ENCODE assay signal across 8 cellular contexts in the genomic region with DNA sequence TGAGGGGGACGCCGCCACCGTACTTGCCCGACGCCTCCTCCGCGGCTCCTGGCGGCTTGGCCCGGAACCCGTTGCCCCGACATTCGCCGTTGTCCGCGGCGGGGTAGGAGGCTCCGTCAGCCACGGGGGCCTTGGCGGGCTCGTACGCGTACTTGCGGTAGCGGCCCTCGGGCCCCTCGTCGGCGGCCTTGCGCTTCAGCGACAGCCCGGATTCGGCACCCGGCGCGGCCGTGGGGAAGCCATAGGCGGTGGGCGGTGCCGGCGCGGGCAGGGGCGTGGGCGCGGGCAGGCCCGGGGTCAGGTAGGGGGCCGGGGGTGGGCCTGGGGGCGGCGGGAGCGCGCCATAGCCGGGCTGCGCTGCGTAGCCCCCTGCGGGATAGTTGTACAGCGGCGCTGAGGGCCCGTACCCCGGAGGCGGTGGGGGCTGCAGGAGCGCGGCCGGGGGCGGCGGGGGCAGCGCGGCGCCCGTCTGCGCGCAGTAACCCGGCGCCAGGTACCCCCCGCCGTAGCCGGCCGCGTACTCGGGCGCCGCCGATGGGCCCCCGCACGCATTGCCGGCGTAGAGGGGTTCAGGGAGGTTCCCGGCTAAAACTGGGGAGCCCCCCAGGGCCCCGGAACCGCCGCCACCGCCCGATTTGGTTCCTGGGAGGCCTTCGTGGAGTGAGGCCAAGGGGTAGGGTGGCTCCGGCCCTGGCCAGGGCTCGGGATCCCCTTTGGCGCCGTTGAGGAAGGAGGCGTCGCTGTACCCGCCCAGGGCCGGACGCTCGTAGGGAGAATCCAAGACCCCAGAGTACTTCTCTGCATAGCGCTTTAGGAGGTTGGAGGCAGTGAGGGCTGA. TPM values are rescaled to one million over a fixed set of nuclear protein-coding genes. Genes with fewer than 3 reads are reported as not detected.
DNase-seq lines count a peak whose midpoint lies in the region; ATAC-seq and TF ChIP-seq lines count a peak whose summit lies in the region.

No MANE protein-coding gene starts in this region.

- no peaks in the 10 kb centered on the region for H3K27me3 ChIP-seq in body of pancreas
- H3K27me3 ChIP-seq in upper lobe of right lung = peaks cover 3% of the 10 kb centered on the region

- DNase-seq in activated naive CD4-positive, alpha-beta T cell treated with anti-CD3 and anti-CD28 coated beads for 36 hours = peak; percentile 27
- DNase-seq in activated naive CD4-positive, alpha-beta T cell treated with Interleukin-2 at 50 U/mL for 16 hours = no peak
- peak in 1 of 4 donors; percentile 15 for DNase-seq in body of pancreas
- no peak for DNase-seq in mesothelial cell of epicardium (ENCODE audit: low spot score in 2 of 2, unreplicated experiment in 2 of 2)
- DNase-seq in upper lobe of right lung = no peak
- no peak for DNase-seq in CD1c-positive myeloid dendritic cell (ENCODE audit: extremely low spot score)
- no peak for DNase-seq in Ammon's horn (ENCODE audit: low spot score)

- ATAC-seq in body of pancreas (no peak), upper lobe of right lung (peak; percentile 17), HG02678 (IDR thresholded peaks at IDR 0.05; ENCODE audit: unreplicated experiment) (no peak)

- TF ChIP-seq CTCF in body of pancreas (IDR thresholded peaks at IDR 0.05) (no peak), mesothelial cell of epicardium (IDR thresholded peaks at IDR 0.05; ENCODE audit: unreplicated experiment) (no peak), upper lobe of right lung (IDR thresholded peaks at IDR 0.05) (no peak)

- peak overlapping the region; percentile 58 for H3K4me3 Mint-ChIP-seq in activated naive CD4-positive, alpha-beta T cell treated with anti-CD3 and anti-CD28 coated beads for 36 hours
- H3K4me3 Mint-ChIP-seq in mesothelial cell of epicardium = peak overlapping the region; percentile 65

- H3K9me3 ChIP-seq in body of pancreas (no peaks in the 10 kb centered on the region), upper lobe of right lung (no peaks in the 10 kb centered on the region)

- H3K36me3 ChIP-seq in body of pancreas (replicated peaks in 1 of 2; ENCODE audit: insufficient read depth in 1 of 2, low read depth in 2 of 2) = no peaks in the 10 kb centered on the region
- no peaks in the 10 kb centered on the region for H3K36me3 ChIP-seq in upper lobe of right lung

- H3K4me1 ChIP-seq in body of pancreas (peaks cover 24% of the 10 kb centered on the region), upper lobe of right lung (peaks cover 6% of the 10 kb centered on the region)

- H3K4me3 ChIP-seq in body of pancreas = peak overlapping the region in 1 of 2 donors; percentile 5
- peak overlapping the region; percentile 50 for H3K4me3 ChIP-seq in upper lobe of right lung

- H3K36me3 Mint-ChIP-seq in activated naive CD4-positive, alpha-beta T cell treated with anti-CD3 and anti-CD28 coated beads for 36 hours (ENCODE audit: low read depth) = no peaks in the 10 kb centered on the region
- no peaks in the 10 kb centered on the region for H3K36me3 Mint-ChIP-seq in mesothelial cell of epicardium

- H3K27ac Mint-ChIP-seq in activated naive CD4-positive, alpha-beta T cell treated with anti-CD3 and anti-CD28 coated beads for 36 hours = no peak overlapping the region
- H3K27ac Mint-ChIP-seq in mesothelial cell of epicardium = no peak overlapping the region

- peak overlapping the region; percentile 8 to 57 (median 38) for H3K27ac ChIP-seq in body of pancreas
- peak overlapping the region; percentile 78 for H3K27ac ChIP-seq in upper lobe of right lung

- no peaks in the 10 kb centered on the region for H3K9me3 Mint-ChIP-seq in activated naive CD4-positive, alpha-beta T cell treated with anti-CD3 and anti-CD28 coated beads for 36 hours
- H3K9me3 Mint-ChIP-seq in mesothelial cell of epicardium = no peaks in the 10 kb centered on the region

- 53 to 71% methylated on average over 32 to 60 of the region's 103 CpGs for WGBS in body of pancreas, 2 donors

- intact Hi-C loops in activated naive CD4-positive, alpha-beta T cell treated with anti-CD3 and anti-CD28 coated beads for 36 hours (cut with micrococcal nuclease) = loop anchor here (2.0 to 10.0 kb wide), 3 partner anchors 53 to 427 kb away; a partner anchor contains a TSS
- intact Hi-C loops in body of pancreas (cut with DNase I) (loop anchor here (10.0 kb wide), 1 partner anchor 397 kb away; a partner anchor contains a TSS), upper lobe of right lung (cut with DNase I) (no loop called here)

- TF ChIP-seq POLR2A in body of pancreas (IDR thresholded peaks at IDR 0.05) = no peak

- peaks cover 6% of the 10 kb centered on the region for H3K4me1 Mint-ChIP-seq in activated naive CD4-positive, alpha-beta T cell treated with anti-CD3 and anti-CD28 coated beads for 36 hours (ENCODE audit: low read depth)
- H3K4me1 Mint-ChIP-seq in mesothelial cell of epicardium = peaks cover 21% of the 10 kb centered on the region

- CTCF ChIA-PET in activated naive CD4-positive, alpha-beta T cell treated with anti-CD3 and anti-CD28 coated beads for 36 hours (lab: Charles Lee) = interaction anchor here (0.7 to 1.9 kb wide), 7 partner anchors 10 to 149 kb away, joined by 3 to 16 read pairs (median 4); no protein-coding TSS in a partner anchor

- no peaks in the 10 kb centered on the region for H3K27me3 Mint-ChIP-seq in activated naive CD4-positive, alpha-beta T cell treated with anti-CD3 and anti-CD28 coated beads for 36 hours (ENCODE audit: low read depth)
- no peaks in the 10 kb centered on the region for H3K27me3 Mint-ChIP-seq in mesothelial cell of epicardium (ENCODE audit: low read depth)

RNA-seq across cellular contexts. Expression of a gene that starts 26.9 kb away (rescaled TPM):
- total RNA-seq in activated naive CD4-positive, alpha-beta T cell treated with anti-CD3 and anti-CD28 coated beads for 36 hours = under 1 TPM; 0.25 to 0.36 TPM
- total RNA-seq in body of pancreas = under 1 TPM; 0.33 to 0.52 TPM
- 4.8 to 5.2 TPM (median 5.2 TPM) in 3 replicates for total RNA-seq in mesothelial cell of epicardium
- total RNA-seq in upper lobe of right lung = 1.5 TPM
